Comparison of ENCODE assay signal across 15 cellular contexts in the genomic region with DNA sequence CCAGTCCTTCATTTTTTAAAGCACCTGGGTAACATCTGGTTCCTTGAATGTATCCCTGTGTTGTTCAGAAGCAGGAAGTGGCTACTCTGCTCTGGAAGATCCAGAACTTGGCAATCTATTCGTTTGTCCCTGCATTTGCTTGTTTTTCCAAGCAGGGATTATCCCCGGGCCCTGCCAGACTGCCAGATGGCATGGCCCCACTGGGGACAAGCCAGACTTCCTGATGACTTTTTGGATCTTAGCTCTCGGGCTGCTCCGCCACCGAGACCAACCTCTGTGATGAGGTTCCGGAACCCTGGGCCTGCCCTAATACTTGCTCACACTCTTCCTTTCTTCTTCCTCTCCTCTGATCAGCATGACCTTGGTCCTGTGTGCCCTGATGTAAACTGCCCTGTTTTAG.
A peak's percentile ranks its signal among the peaks of the same experiment; 100 is the strongest.
DNase-seq lines count a peak whose midpoint lies in the region; ATAC-seq and TF ChIP-seq lines count a peak whose summit lies in the region.
"Had no signal": no experiment of that assay in that cellular context is flagged by ENCODE, and none has a peak within 500 bp of the region (broad histone marks: within the 10 kb centered on the region; RNA-seq: fewer than 3 reads in every experiment).

No MANE protein-coding gene starts in this region.

- POLR2A ChIA-PET in HEK293T (lab: Yijun Ruan, JAX), result no interaction called here

- H3K36me3 ChIP-seq in heart right ventricle, result no peaks in the 10 kb centered on the region

- no peak overlapping the region for H3K4me3 ChIP-seq in heart right ventricle

- H3K9me3 ChIP-seq in heart right ventricle, result peaks cover 0 to 23% (median 6%) of the 10 kb centered on the region in 11 donors
- H3K9me3 ChIP-seq: Caco-2 had no signal

- WGBS in heart right ventricle, 2 donors, result 68 to 72% methylated on average over 6 of the region's 6 CpGs

- DNase-seq in D341Med (ENCODE audit: low spot score), result peak; percentile 86
- peak; percentile 51 for DNase-seq in NCI-H1694 (lab: John Stamatoyannopoulos, UW)
- DNase-seq in NCI-H524 (lab: John Stamatoyannopoulos, UW), result peak; percentile 87 to 94
- peak; percentile 76 for DNase-seq in cerebellar cortex (ENCODE audit: low spot score)
- no peak for DNase-seq in ecto neural progenitor cell (ENCODE audit: low spot score)
- no peak for DNase-seq in heart right ventricle
- no peak for DNase-seq in HEK293T (ENCODE audit: extremely low spot score)
- no peak for DNase-seq in COLO829 (ENCODE audit: low spot score)
- DNase-seq: Caco-2; CD8-positive, alpha-beta T cell; DMS79; GOT3; H9 had no signal

- H3K27me3 ChIP-seq in heart right ventricle, result no peaks in the 10 kb centered on the region

- intact Hi-C loops in heart right ventricle (cut with DNase I), result no loop called here

- CTCF ChIA-PET in HEK293T (lab: Yijun Ruan, JAX), result no interaction called here

- H3K27ac ChIP-seq in heart right ventricle, result no peak overlapping the region
- H3K27ac ChIP-seq: 22Rv1 had no signal

- ATAC-seq in heart right ventricle, result no peak
- ATAC-seq: CD8-positive, alpha-beta T cell; HepG2 had no signal

- TF ChIP-seq CTCF in heart right ventricle (IDR thresholded peaks at IDR 0.05), result no peak

- no peaks in the 10 kb centered on the region for H3K4me1 ChIP-seq in heart right ventricle
- H3K4me1 ChIP-seq: Caco-2 had no signal

TF ChIP-seq in HEK293T, 16 proteins besides CTCF, POLR2A, EP300 and RAD21:
- no peak for TF ChIP-seq ZNF384 (IDR thresholded peaks at IDR 0.05)
- TF ChIP-seq HDGF (IDR thresholded peaks at IDR 0.05; ENCODE audit: borderline replicate concordance), result no peak
- no peak for TF ChIP-seq SP1 (IDR thresholded peaks at IDR 0.05)
- no peak for TF ChIP-seq SUZ12 (IDR thresholded peaks at IDR 0.05)
- TF ChIP-seq FOXA1 (IDR thresholded peaks at IDR 0.05), result no peak
- TF ChIP-seq, protein P1, sequence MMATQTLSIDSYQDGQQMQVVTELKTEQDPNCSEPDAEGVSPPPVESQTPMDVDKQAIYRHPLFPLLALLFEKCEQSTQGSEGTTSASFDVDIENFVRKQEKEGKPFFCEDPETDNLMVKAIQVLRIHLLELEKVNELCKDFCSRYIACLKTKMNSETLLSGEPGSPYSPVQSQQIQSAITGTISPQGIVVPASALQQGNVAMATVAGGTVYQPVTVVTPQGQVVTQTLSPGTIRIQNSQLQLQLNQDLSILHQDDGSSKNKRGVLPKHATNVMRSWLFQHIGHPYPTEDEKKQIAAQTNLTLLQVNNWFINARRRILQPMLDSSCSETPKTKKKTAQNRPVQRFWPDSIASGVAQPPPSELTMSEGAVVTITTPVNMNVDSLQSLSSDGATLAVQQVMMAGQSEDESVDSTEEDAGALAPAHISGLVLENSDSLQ (IDR thresholded peaks at IDR 0.05), result no peak
- no peak for TF ChIP-seq FOXM1 (IDR thresholded peaks at IDR 0.05; ENCODE audit: borderline replicate concordance)
- TF ChIP-seq LEF1 (IDR thresholded peaks at IDR 0.05; ENCODE audit: borderline replicate concordance), result no peak
- TF ChIP-seq CTBP1 (IDR thresholded peaks at IDR 0.05; ENCODE audit: borderline replicate concordance), result no peak
- TF ChIP-seq NFRKB (IDR thresholded peaks at IDR 0.05), result no peak
- no peak for TF ChIP-seq ELF4 (IDR thresholded peaks at IDR 0.05)
- no peak for TF ChIP-seq L3MBTL2 (conservative IDR thresholded peaks at IDR 0.05)
- no peak for TF ChIP-seq BHLHE40 (IDR thresholded peaks at IDR 0.05; ENCODE audit: borderline replicate concordance)
- TF ChIP-seq FOXK2 (IDR thresholded peaks at IDR 0.05), result no peak
- TF ChIP-seq TARDBP (IDR thresholded peaks at IDR 0.05), result no peak
- no peak for TF ChIP-seq ARNT (IDR thresholded peaks at IDR 0.05)

Comparison
In these comparisons a context has a peak if more than half of its experiments do, and no peak if none do; other contexts are left out.
1. DNase-seq: peak in D341Med (single experiment), NCI-H1694 (single experiment), NCI-H524 (2 of 2) and cerebellar cortex (single experiment); none in ecto neural progenitor cell (single experiment), heart right ventricle (0 of 2), HEK293T (single experiment) and COLO829 (single experiment).